Comparison of ENCODE assay signal across 31 cellular contexts in the genomic region with DNA sequence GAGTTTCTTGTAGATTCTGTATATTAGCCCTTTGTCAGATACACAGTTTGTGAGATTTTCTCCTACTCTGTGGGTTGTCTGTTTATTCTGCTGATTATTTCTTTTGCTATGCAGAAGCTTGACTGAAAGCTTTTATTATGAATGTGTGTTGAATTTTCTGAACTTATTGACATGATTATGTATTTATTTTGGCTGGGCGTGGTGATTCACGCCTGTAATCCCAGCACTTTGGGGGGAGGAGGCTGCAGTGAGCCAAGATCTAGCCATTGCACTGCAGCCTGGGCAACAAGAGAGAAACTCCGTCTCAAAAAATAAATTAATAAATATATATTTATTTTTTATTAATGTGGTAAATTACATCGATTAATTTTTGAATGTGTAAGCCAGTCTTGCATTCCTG.
"Had no signal": no experiment of that assay in that cellular context is flagged by ENCODE, and none has a peak within 500 bp of the region (broad histone marks: within the 10 kb centered on the region; RNA-seq: fewer than 3 reads in every experiment).

No MANE protein-coding gene starts in this region.

- DNase-seq: activated B cell treated with CpG ODN at 0.5 μM for 24 hours; activated CD4-positive, alpha-beta memory T cell treated with anti-CD3 and anti-CD28 coated beads for 36 hours; activated CD4-positive, alpha-beta T cell treated with anti-CD3 and anti-CD28 coated beads for 4 hours; activated CD4-positive, alpha-beta T cell treated with anti-CD3 and anti-CD28 coated beads, Interleukin-2, amount 10 ng/mL, durations not matched to agents 24 days and 14 days; activated CD4-positive, alpha-beta T cell treated with anti-CD3 and anti-CD28 coated beads, Interleukin-2, amount 50 U/mL, for 1 hour; activated CD4-positive, alpha-beta T cell treated with anti-CD3 and anti-CD28 coated beads, Interleukin-2, amount 50 U/mL, for 4 hours; activated CD4-positive, CD25-positive, alpha-beta regulatory T cell treated with anti-CD3 and anti-CD28 coated beads, Interleukin-2, amount 50 U/mL, for 72 hours; activated CD8-positive, alpha-beta memory T cell treated with anti-CD3 and anti-CD28 coated beads, Interleukin-2, amount 50 U/mL, for 4 hours; activated CD8-positive, alpha-beta T cell treated with anti-CD3 and anti-CD28 coated beads for 36 hours; activated effector memory CD4-positive, alpha-beta T cell treated with anti-CD3 and anti-CD28 coated beads, Interleukin-2, amount 50 U/mL, for 16 hours; activated gamma-delta T cell treated with Interleukin-2 at 50 U/mL for 16 hours; activated naive CD4-positive, alpha-beta T cell; activated naive CD4-positive, alpha-beta T cell treated with anti-CD3 and anti-CD28 coated beads for 36 hours; activated naive CD4-positive, alpha-beta T cell treated with anti-CD3 and anti-CD28 coated beads, Interleukin-2, amount 50 U/mL, for 16 hours; activated naive CD8-positive, alpha-beta T cell treated with anti-CD3 and anti-CD28 coated beads for 36 hours; activated T-cell treated with anti-CD3 and anti-CD28 coated beads for 4 hours; activated T-cell treated with anti-CD3 and anti-CD28 coated beads, Interleukin-2, amount 50 U/mL, for 1 hour; activated T-cell treated with anti-CD3 and anti-CD28 coated beads, Interleukin-2, amount 50 U/mL, for 4 hours; activated T-cell treated with anti-CD3 and anti-CD28 coated beads, Interleukin-2, amount 50 U/mL, for 72 hours; adrenal gland; amniotic stem cell; aorta; body of pancreas; brain microvascular endothelial cell; central memory CD4-positive, alpha-beta T cell; T-helper 2 cell; T-helper 9 cell had no signal

- H3K4me3 ChIP-seq: adrenal gland, body of pancreas, breast epithelium had no signal

- H3K27me3 ChIP-seq: adrenal gland, body of pancreas, brain microvascular endothelial cell, breast epithelium had no signal

- H3K9me3 ChIP-seq: adrenal gland, body of pancreas had no signal

- H3K4me1 ChIP-seq: adrenal gland, body of pancreas, breast epithelium had no signal

- H3K36me3 ChIP-seq: adrenal gland, brain microvascular endothelial cell, breast epithelium had no signal

- ATAC-seq: activated CD8-positive, alpha-beta T cell treated with anti-CD3 and anti-CD28 coated beads for 36 hours; activated naive CD4-positive, alpha-beta T cell treated with anti-CD3 and anti-CD28 coated beads, Interleukin-2, amount 50 U/mL, for 72 hours; activated T-cell treated with anti-CD3 and anti-CD28 coated beads, Interleukin-2, amount 50 U/mL, for 4 hours; activated T-cell treated with anti-CD3 and anti-CD28 coated beads, Interleukin-2, amount 50 U/mL, for 72 hours; activated T-helper 17 cell treated with anti-CD3 and anti-CD28 coated beads, Interleukin-2, amount 50 U/mL, for 72 hours; body of pancreas had no signal

- H3K27ac ChIP-seq: adrenal gland, body of pancreas, brain microvascular endothelial cell, breast epithelium, VCaP had no signal
